Comparison of ENCODE assay signal across 8 cellular contexts in genomic region chr5:43063731-43064171, GRCh38. TPM values are rescaled to one million over a fixed set of nuclear protein-coding genes. Genes with fewer than 3 reads are reported as not detected.
A peak's percentile ranks its signal among the peaks of the same experiment; 100 is the strongest.
DNase-seq lines count a peak whose midpoint lies in the region; ATAC-seq and TF ChIP-seq lines count a peak whose summit lies in the region.

No MANE protein-coding gene starts in this region.

- 82 to 83% methylated on average over 12 of the region's 12 CpGs for WGBS in ectodermal cell, 2 experiments

- no peaks in the 10 kb centered on the region for H3K9me2 ChIP-seq in OCI-LY1 (ENCODE audit: low read depth, low read length)

- H3F3A ChIP-seq in OCI-LY1 (ENCODE audit: insufficient read depth, low read length) (no peaks in the 10 kb centered on the region), neural progenitor cell (ENCODE audit: low read depth) (peaks cover 35% of the 10 kb centered on the region)

- intact Hi-C loops in Caco-2 (cut with micrococcal nuclease; ENCODE audit: unreplicated experiment) = loop anchor here (1.0 to 2.0 kb wide), 3 partner anchors 43 to 249 kb away; partner anchors contain the start of gene HMGCS1

- ATAC-seq in HG03025 (IDR thresholded peaks at IDR 0.05; ENCODE audit: low FRiP score, unreplicated experiment) = no peak

- H2AFZ ChIP-seq in OCI-LY1 (ENCODE audit: low read length) = no peak overlapping the region
- no peak overlapping the region for H2AFZ ChIP-seq in neural progenitor cell (replicated peaks)

- H3K79me2 ChIP-seq in OCI-LY1 (ENCODE audit: insufficient read depth, low read length) (peaks cover 12% of the 10 kb centered on the region), neural progenitor cell (ENCODE audit: low read depth) (peaks cover 34% of the 10 kb centered on the region)

- H3K4me3 ChIP-seq in Caco-2 (ENCODE audit: low read depth, low read length) (no peak overlapping the region), OCI-LY1 (ENCODE audit: low read depth, low read length, poor library complexity, severe bottlenecking) (peak overlapping the region; percentile 77), ectodermal cell (ENCODE audit: insufficient read depth, low read depth, low read length) (peak overlapping the region; percentile 9), neural progenitor cell (no peak overlapping the region)

- no peaks in the 10 kb centered on the region for H3K27me3 Mint-ChIP-seq in Caco-2 (ENCODE audit: insufficient read depth, unreplicated experiment)
- H3K27me3 Mint-ChIP-seq in neural progenitor cell (ENCODE audit: insufficient read depth, low read depth) = peaks cover 3% of the 10 kb centered on the region

- H3K36me3 Mint-ChIP-seq in Caco-2 (ENCODE audit: insufficient read depth, unreplicated experiment) (peaks cover 40% of the 10 kb centered on the region), neural progenitor cell (peaks cover 2% of the 10 kb centered on the region)

- H3K4me2 ChIP-seq in OCI-LY1 (ENCODE audit: low read length) (peak overlapping the region; percentile 93), neural progenitor cell (peak overlapping the region; percentile 94)

- TF ChIP-seq CTCF in Caco-2 (IDR thresholded peaks at IDR 0.05; ENCODE audit: insufficient read depth in 1 of 2, low read depth in 1 of 2, low read length in 1 of 2, severe bottlenecking in 1 of 2, unreplicated experiment in 1 of 2) (no peak), OCI-LY1 (IDR thresholded peaks at IDR 0.05; ENCODE audit: low read length) (no peak), neural progenitor cell (IDR thresholded peaks at IDR 0.05) (no peak), GM13977 (IDR thresholded peaks at IDR 0.05; ENCODE audit: extremely low read depth, insufficient read depth, missing control alignments) (no peak)

- CTCF ChIA-PET in Caco-2 (lab: Charles Lee) = interaction anchor here (3.2 kb wide), 1 partner anchor 22 kb away, joined by 23 read pairs; no protein-coding TSS in a partner anchor

- H3K9me3 Mint-ChIP-seq in Caco-2 (ENCODE audit: unreplicated experiment) (no peaks in the 10 kb centered on the region), neural progenitor cell (peaks cover 2% of the 10 kb centered on the region)

- peak overlapping the region; percentile 88 for H3K4me3 Mint-ChIP-seq in Caco-2 (ENCODE audit: unreplicated experiment)
- H3K4me3 Mint-ChIP-seq in neural progenitor cell = peak overlapping the region; percentile 96

- no TSS peak for BruUV-seq in Caco-2 (replicated peaks; lab: Mats Ljungman, UMichigan)

- peak overlapping the region; percentile 59; the same call in 1 of the 2 replicates for H3K9ac ChIP-seq in OCI-LY1 (ENCODE audit: low read length)
- no peak overlapping the region for H3K9ac ChIP-seq in neural progenitor cell

- H3K36me3 ChIP-seq in Caco-2 (ENCODE audit: control insufficient read depth, insufficient read depth, low read length) (no peaks in the 10 kb centered on the region), OCI-LY1 (ENCODE audit: insufficient read depth, low read length) (no peaks in the 10 kb centered on the region), ectodermal cell (ENCODE audit: control insufficient read depth, insufficient read depth, low read length) (no peaks in the 10 kb centered on the region), neural progenitor cell (no peaks in the 10 kb centered on the region)

- H3K27ac ChIP-seq in OCI-LY1 (ENCODE audit: low read depth, low read length, poor library complexity, severe bottlenecking) (peak overlapping the region; percentile 88), ectodermal cell (ENCODE audit: insufficient read depth, low read depth, low read length, poor library complexity, severe bottlenecking) (no peak overlapping the region), neural progenitor cell (no peak overlapping the region)

- H3K4me1 ChIP-seq in Caco-2 = peaks cover 47% of the 10 kb centered on the region
- H3K4me1 ChIP-seq in OCI-LY1 (ENCODE audit: insufficient read depth, low read length, severe bottlenecking) = peaks cover 27% of the 10 kb centered on the region
- H3K4me1 ChIP-seq in ectodermal cell (ENCODE audit: control insufficient read depth, insufficient read depth, low read length) = no peaks in the 10 kb centered on the region
- peaks cover 9% of the 10 kb centered on the region for H3K4me1 ChIP-seq in neural progenitor cell

- DNase-seq in Caco-2 (no peak), neural progenitor cell (ENCODE audit: low spot score) (no peak), NCI-H1417 (lab: John Stamatoyannopoulos, UW) (no peak), GM13977 (ENCODE audit: low spot score) (no peak), NCI-H1436 (lab: John Stamatoyannopoulos, UW) (no peak)

- H4K20me1 ChIP-seq in OCI-LY1 (ENCODE audit: insufficient read depth, low read length) (no peaks in the 10 kb centered on the region), neural progenitor cell (ENCODE audit: low read depth) (no peaks in the 10 kb centered on the region)

- no peaks in the 10 kb centered on the region for H3K9me3 ChIP-seq in Caco-2
- H3K9me3 ChIP-seq in OCI-LY1 (ENCODE audit: low read length) = no peaks in the 10 kb centered on the region
- no peaks in the 10 kb centered on the region for H3K9me3 ChIP-seq in ectodermal cell (ENCODE audit: control insufficient read depth, low read length)
- H3K9me3 ChIP-seq in neural progenitor cell (ENCODE audit: low read depth) = no peaks in the 10 kb centered on the region

- H3K27me3 ChIP-seq in Caco-2 (replicated peaks; ENCODE audit: control insufficient read depth, insufficient read depth, low read length) (no peaks in the 10 kb centered on the region), OCI-LY1 (ENCODE audit: insufficient read depth, low read length) (no peaks in the 10 kb centered on the region), ectodermal cell (ENCODE audit: control insufficient read depth, insufficient read depth, low read length, poor library complexity, severe bottlenecking) (no peaks in the 10 kb centered on the region), neural progenitor cell (no peaks in the 10 kb centered on the region)

- POLR2A ChIA-PET in Caco-2 (lab: Charles Lee) = no interaction called here

- H3K4me1 Mint-ChIP-seq in Caco-2 (ENCODE audit: low read depth, unreplicated experiment) (peaks cover 35% of the 10 kb centered on the region), neural progenitor cell (peaks cover 24% of the 10 kb centered on the region)

- H3K27ac Mint-ChIP-seq in Caco-2 (ENCODE audit: unreplicated experiment) = peak overlapping the region; percentile 86
- peak overlapping the region; percentile 60 for H3K27ac Mint-ChIP-seq in neural progenitor cell

- in situ Hi-C loops in GM13977 (cut with MboI; ENCODE audit: low pct_unique_long_range_greater_than_20kb, low sequenced_read_pairs, unreplicated experiment) = no loop called here

RNA-seq across cellular contexts. Expression of gene ANXA2R, which starts 23.6 kb away (rescaled TPM):
- total RNA-seq in Caco-2 (2022) = 3.1 and 4.1 TPM in 2 replicates
- polyA plus RNA-seq in ectodermal cell (2013, experiment 1 of 4) = not detected
- 0.30 TPM for polyA plus RNA-seq in ectodermal cell (2013, experiment 2 of 4)
- polyA plus RNA-seq in ectodermal cell (2013, experiment 3 of 4) = not detected
- polyA plus RNA-seq in ectodermal cell (2013, experiment 4 of 4) = 0.49 TPM
- 0.17 and 0.74 TPM in 2 replicates for total RNA-seq in neural progenitor cell (ENCODE audit: low replicate concordance)

RNA-seq across cellular contexts. Expression of gene ZNF131, which starts 57.0 kb away (rescaled TPM):
- total RNA-seq in Caco-2 (2022) (53.6 and 53.7 TPM in 2 replicates), neural progenitor cell (ENCODE audit: low replicate concordance) (56.3 and 96.5 TPM in 2 replicates)
- polyA plus RNA-seq in ectodermal cell (2013, experiment 1 of 4) = 50.9 TPM
- 59.6 TPM for polyA plus RNA-seq in ectodermal cell (2013, experiment 2 of 4)
- 48.2 TPM for polyA plus RNA-seq in ectodermal cell (2013, experiment 3 of 4)
- 54.1 TPM for polyA plus RNA-seq in ectodermal cell (2013, experiment 4 of 4)

Comparison
In these comparisons a context has a peak if more than half of its experiments do, and no peak if none do; other contexts are left out.
1. H3K4me3 ChIP-seq: peak in OCI-LY1 (single experiment) and ectodermal cell (single experiment); none in Caco-2 (single experiment) and neural progenitor cell (single experiment).